ENCODE assay signal across 24 cellular contexts in the genomic region with DNA sequence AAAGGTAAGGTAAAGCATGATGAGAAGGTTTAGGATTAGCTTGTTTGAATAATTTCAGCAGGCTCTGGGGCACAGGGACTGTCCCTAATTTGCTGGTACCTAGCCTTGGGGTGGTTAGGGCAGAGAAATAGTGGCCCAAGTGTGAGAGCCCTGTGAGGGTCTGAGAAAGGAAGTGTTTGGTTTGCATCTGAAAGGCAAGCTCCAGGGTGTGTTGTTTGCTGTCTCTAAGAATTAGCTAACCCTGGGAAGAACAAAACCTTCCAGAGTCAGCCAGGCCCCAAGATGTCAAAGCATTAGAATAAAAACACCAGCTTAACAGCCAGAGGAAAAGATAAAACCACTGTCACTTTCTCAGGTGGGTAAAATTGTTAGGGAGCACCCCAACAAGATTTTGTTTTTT. TPM values are rescaled to one million over a fixed set of nuclear protein-coding genes. Genes with fewer than 3 reads are reported as not detected.
"Had no signal": no experiment of that assay in that cellular context is flagged by ENCODE, and none has a peak within 500 bp of the region (broad histone marks: within the 10 kb centered on the region; RNA-seq: fewer than 3 reads in every experiment).

No MANE protein-coding gene starts in this region.

- H3K27ac ChIP-seq: spleen, testis had no signal

- H3K4me3 Mint-ChIP-seq: activated B cell treated with CpG ODN at 0.5 μM for 24 hours; activated CD8-positive, alpha-beta T cell treated with anti-CD3 and anti-CD28 coated beads for 36 hours; activated T-cell treated with anti-CD3 and anti-CD28 coated beads, Interleukin-2, amount 50 U/mL, for 4 hours; memory B cell; natural killer cell; stimulated activated naive CD8-positive, alpha-beta T cell treated with anti-CD3 and anti-CD28 coated beads, Interleukin-15, Interleukin-2, amounts not matched to agents 100 ng/mL and 50 ng/mL, for 24 hours had no signal

- FAIRE-seq: astrocyte, endometrium, islet of Langerhans, TTC549 had no signal

- H3K36me3 ChIP-seq: right lobe of liver, spleen had no signal

- ATAC-seq: activated CD8-positive, alpha-beta T cell treated with anti-CD3 and anti-CD28 coated beads for 36 hours; activated T-cell treated with anti-CD3 and anti-CD28 coated beads, Interleukin-2, amount 50 U/mL, for 4 hours; natural killer cell; right lobe of liver had no signal

- H3K4me1 Mint-ChIP-seq: natural killer cell had no signal

- DNase-seq: activated B cell treated with CpG ODN at 0.5 μM for 24 hours; activated CD4-positive, alpha-beta T cell treated with anti-CD3 and anti-CD28 coated beads for 48 hours; activated CD8-positive, alpha-beta T cell treated with anti-CD3 and anti-CD28 coated beads for 36 hours; activated effector memory CD4-positive, alpha-beta T cell treated with Interleukin-2 at 50 U/mL for 16 hours; activated naive CD4-positive, alpha-beta T cell treated with anti-CD3 and anti-CD28 coated beads, Interleukin-2, amount 50 U/mL, for 16 hours; activated T-cell treated with anti-CD3 and anti-CD28 coated beads, Interleukin-2, amount 50 U/mL, for 4 hours; glutamatergic neuron; hypothalamus; natural killer cell; occipital lobe; right lobe of liver; spleen; T-helper 2 cell; testis had no signal

- H3K27me3 ChIP-seq: right lobe of liver, spleen, testis had no signal

- H3K27ac Mint-ChIP-seq: activated B cell treated with CpG ODN at 0.5 μM for 24 hours; activated CD8-positive, alpha-beta T cell treated with anti-CD3 and anti-CD28 coated beads for 36 hours; memory B cell; natural killer cell; stimulated activated naive CD8-positive, alpha-beta T cell treated with anti-CD3 and anti-CD28 coated beads, Interleukin-15, Interleukin-2, amounts not matched to agents 100 ng/mL and 50 ng/mL, for 24 hours had no signal

- H3K4me3 ChIP-seq: right lobe of liver, spleen, testis had no signal

- H3K27me3 Mint-ChIP-seq: activated B cell treated with CpG ODN at 0.5 μM for 24 hours; activated CD8-positive, alpha-beta T cell treated with anti-CD3 and anti-CD28 coated beads for 36 hours; memory B cell; stimulated activated naive CD8-positive, alpha-beta T cell treated with anti-CD3 and anti-CD28 coated beads, Interleukin-15, Interleukin-2, amounts not matched to agents 100 ng/mL and 50 ng/mL, for 24 hours had no signal

- H3K9me3 Mint-ChIP-seq: activated B cell treated with CpG ODN at 0.5 μM for 24 hours; activated CD8-positive, alpha-beta T cell treated with anti-CD3 and anti-CD28 coated beads for 36 hours; activated T-cell treated with anti-CD3 and anti-CD28 coated beads, Interleukin-2, amount 50 U/mL, for 4 hours; memory B cell; natural killer cell; stimulated activated naive CD8-positive, alpha-beta T cell treated with anti-CD3 and anti-CD28 coated beads, Interleukin-15, Interleukin-2, amounts not matched to agents 100 ng/mL and 50 ng/mL, for 24 hours had no signal

- H3K36me3 Mint-ChIP-seq: memory B cell, natural killer cell had no signal

RNA-seq across cellular contexts. Expression of gene TMEM252, which starts 31.0 kb away (rescaled TPM):
- total RNA-seq: activated B cell treated with CpG ODN at 0.5 μM for 24 hours; activated CD8-positive, alpha-beta T cell treated with anti-CD3 and anti-CD28 coated beads for 36 hours; activated T-cell treated with anti-CD3 and anti-CD28 coated beads, Interleukin-2, amount 50 U/mL, for 4 hours; astrocyte; chondrocyte; mucosa of gallbladder; natural killer cell; occipital lobe; posterior vena cava; testis; ureter had no signal
- polyA plus RNA-seq: spleen had no signal
